Comparison of ENCODE assay signal across 17 cellular contexts in the genomic region with DNA sequence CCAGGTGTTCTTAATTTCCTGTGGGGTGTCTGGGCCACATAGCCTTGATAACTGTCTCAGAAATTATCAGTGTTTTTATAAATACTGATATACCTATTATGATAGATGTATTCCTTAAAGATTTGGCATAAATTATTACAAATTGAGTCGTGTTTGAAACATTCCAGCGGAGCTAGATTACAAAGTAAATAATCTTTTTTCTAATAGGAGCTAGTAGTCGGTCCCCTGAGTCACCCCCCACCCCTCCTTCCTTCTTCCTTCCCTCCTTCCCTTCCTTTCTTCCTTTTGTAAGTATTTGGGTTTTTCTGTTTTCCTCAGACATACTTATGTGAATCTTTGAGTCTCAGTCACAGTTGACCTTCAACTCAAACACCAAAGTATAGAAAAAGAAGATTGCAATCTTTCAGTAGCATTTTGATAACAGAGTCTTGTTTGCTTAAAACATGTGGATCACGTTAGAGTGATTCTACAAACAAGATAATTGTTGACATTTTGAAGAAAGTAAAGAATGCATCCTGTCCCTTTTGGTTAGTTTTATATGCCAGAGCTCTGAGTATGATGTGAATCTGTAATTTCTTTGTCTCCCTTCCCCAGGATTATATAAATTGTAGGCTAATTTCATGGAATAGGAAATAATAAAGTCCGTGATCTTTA.
"Had no signal": no experiment of that assay in that cellular context is flagged by ENCODE, and none has a peak within 500 bp of the region (broad histone marks: within the 10 kb centered on the region; RNA-seq: fewer than 3 reads in every experiment).

No MANE protein-coding gene starts in this region.

- DNase-seq: effector CD4-positive, alpha-beta T cell; endodermal cell; heart left ventricle; hippocampal formation; kidney glomerular epithelial cell; mammary epithelial cell; natural killer cell; occipital lobe; pancreas; right cardiac atrium; stimulated activated CD4-positive, alpha-beta T cell treated with anti-CD3 and anti-CD28 coated beads, Interleukin-2, amount 100 ng/mL, for 48 hours; stimulated activated naive CD4-positive, alpha-beta T cell treated with Interleukin-2 at 50 U/mL for 16 hours; trophoblast cell had no signal

- H3K4me2 ChIP-seq: smooth muscle cell had no signal

- H3K4me1 ChIP-seq: heart left ventricle, pancreas had no signal

- H3K4me3 ChIP-seq: coronary artery, heart left ventricle, pancreas, smooth muscle cell had no signal

- FAIRE-seq: frontal cortex, pancreas had no signal

- H3K36me3 ChIP-seq: heart left ventricle, pancreas had no signal

- H3K9me3 ChIP-seq: heart left ventricle, pancreas had no signal

- H3K27ac ChIP-seq: coronary artery, heart left ventricle, pancreas had no signal

- H3K27me3 ChIP-seq: heart left ventricle, pancreas had no signal

- ATAC-seq: heart left ventricle, left lobe of liver, natural killer cell, pancreas, right cardiac atrium had no signal
